Comparison of ENCODE assay signal across 14 cellular contexts in the genomic region with DNA sequence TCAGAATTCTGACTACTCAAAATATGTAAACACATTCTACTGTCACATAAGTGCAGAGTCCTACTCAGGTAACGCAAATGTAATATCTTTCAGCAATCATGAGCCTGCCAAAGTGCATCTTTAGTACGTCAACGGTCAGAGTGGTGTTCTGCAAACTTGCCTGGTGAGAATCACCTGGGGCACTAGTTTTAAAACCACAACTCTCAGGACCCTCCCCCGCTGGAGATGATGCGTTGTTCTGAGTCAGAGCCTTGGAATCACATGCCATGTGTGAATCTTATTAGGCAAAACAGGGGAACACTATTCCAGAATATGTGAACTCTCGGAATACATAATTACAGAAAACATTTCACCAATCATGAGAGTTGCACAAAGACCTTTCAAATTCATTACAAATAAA.
DNase-seq lines count a peak whose midpoint lies in the region; ATAC-seq and TF ChIP-seq lines count a peak whose summit lies in the region.
"Had no signal": no experiment of that assay in that cellular context is flagged by ENCODE, and none has a peak within 500 bp of the region (broad histone marks: within the 10 kb centered on the region; RNA-seq: fewer than 3 reads in every experiment).

No MANE protein-coding gene starts in this region.

- no peaks in the 10 kb centered on the region for H3K4me1 ChIP-seq in left lung
- H3K4me1 ChIP-seq: ascending aorta had no signal

- H3K4me3 ChIP-seq in astrocyte of the cerebellum (ENCODE audit: low read depth, low read length) (no peak overlapping the region), left lung (no peak overlapping the region)
- H3K4me3 ChIP-seq: ascending aorta, GM12878 had no signal

- no peaks in the 10 kb centered on the region for H3K27me3 ChIP-seq in left lung
- H3K27me3 ChIP-seq: ascending aorta had no signal

- DNase-seq in COLO668 (lab: John Stamatoyannopoulos, UW; ENCODE audit: unreplicated experiment) (peak; percentile 5), HT1080 (ENCODE audit: low read depth) (peak; percentile 80), astrocyte of the cerebellum (ENCODE audit: low read depth) (peak; percentile 28), iPS DF 19.7 (ENCODE audit: low read depth, low spot score) (peak; percentile 33), NCI-H1048 (lab: John Stamatoyannopoulos, UW) (no peak), left lung (no peak)
- DNase-seq: activated CD4-positive, alpha-beta T cell treated with anti-CD3 and anti-CD28 coated beads, Interleukin-2, amount 10 ng/mL, durations not matched to agents 7 days and 5 days; activated T-cell treated with anti-CD3 and anti-CD28 coated beads, Interleukin-2, amount 50 U/mL, for 48 hours; NCI-H2171 treated with DMSO at 0.1 percent for 48 hours had no signal

- no peaks in the 10 kb centered on the region for H3K36me3 ChIP-seq in left lung
- H3K36me3 ChIP-seq: ascending aorta had no signal

- in situ Hi-C loops in astrocyte of the cerebellum (cut with HindIII; ENCODE audit: low sequenced_read_pairs), result no loop called here

- no peak overlapping the region for H3K27ac ChIP-seq in left lung
- H3K27ac ChIP-seq: ascending aorta had no signal

- H3K9me3 ChIP-seq in left lung, result peaks cover 0 to 3% of the 10 kb centered on the region in 2 donors
- H3K9me3 ChIP-seq: ascending aorta had no signal

- intact Hi-C loops in left lung (cut with DNase I), result no loop called here

- TF ChIP-seq CTCF in astrocyte of the cerebellum (IDR thresholded peaks at IDR 0.05; ENCODE audit: low read depth, low read length, missing control alignments) (no peak), left lung (IDR thresholded peaks at IDR 0.05) (no peak)

- no peak for ATAC-seq in SK-N-SH treated with all-trans-retinoic acid at 6 μM for 48 hours
- no peak for ATAC-seq in GM19035 (IDR thresholded peaks at IDR 0.05; ENCODE audit: unreplicated experiment)
- ATAC-seq in left lung, result no peak
- ATAC-seq: GM12878; stimulated activated memory B cell treated with anti-CD40 and anti-IgM and Interleukin-4, amounts not matched to agents 10 μg/mL and 1 μg/mL and 100 μg/mL, for 72 hours had no signal

TF ChIP-seq in SK-N-SH treated with all-trans-retinoic acid at 6 μM for 48 hours, 23 proteins besides CTCF, POLR2A, EP300 and RAD21:
- TF ChIP-seq SNAI2 (CRISPR knock-in tag; IDR thresholded peaks at IDR 0.05) (no peak), CSDC2 (CRISPR knock-in tag; IDR thresholded peaks at IDR 0.05) (no peak), TOX (CRISPR knock-in tag; IDR thresholded peaks at IDR 0.05; ENCODE audit: borderline replicate concordance) (no peak), PPARA (CRISPR knock-in tag; IDR thresholded peaks at IDR 0.05; ENCODE audit: borderline replicate concordance) (no peak), ZFP3 (CRISPR knock-in tag; IDR thresholded peaks at IDR 0.05) (no peak), TSHZ2 (CRISPR knock-in tag; IDR thresholded peaks at IDR 0.05) (no peak), RARB (CRISPR knock-in tag; IDR thresholded peaks at IDR 0.05) (no peak), GLIS3 (CRISPR knock-in tag; IDR thresholded peaks at IDR 0.05) (no peak), OSR1 (CRISPR knock-in tag; IDR thresholded peaks at IDR 0.05) (no peak), BACH2 (CRISPR knock-in tag; IDR thresholded peaks at IDR 0.05; ENCODE audit: borderline replicate concordance) (no peak), POU6F1 (CRISPR knock-in tag; IDR thresholded peaks at IDR 0.05; ENCODE audit: borderline replicate concordance, low read depth) (no peak), ESRRG (CRISPR knock-in tag; IDR thresholded peaks at IDR 0.05) (no peak), TCF4 (CRISPR knock-in tag; IDR thresholded peaks at IDR 0.05; ENCODE audit: borderline replicate concordance) (no peak)

Comparison
In these comparisons a context has a peak if more than half of its experiments do, and no peak if none do; other contexts are left out.
1. DNase-seq: peak in COLO668 (single experiment), HT1080 (single experiment), astrocyte of the cerebellum (single experiment) and iPS DF 19.7 (single experiment); none in NCI-H1048 (single experiment) and left lung (0 of 2).